In the genomic region with DNA sequence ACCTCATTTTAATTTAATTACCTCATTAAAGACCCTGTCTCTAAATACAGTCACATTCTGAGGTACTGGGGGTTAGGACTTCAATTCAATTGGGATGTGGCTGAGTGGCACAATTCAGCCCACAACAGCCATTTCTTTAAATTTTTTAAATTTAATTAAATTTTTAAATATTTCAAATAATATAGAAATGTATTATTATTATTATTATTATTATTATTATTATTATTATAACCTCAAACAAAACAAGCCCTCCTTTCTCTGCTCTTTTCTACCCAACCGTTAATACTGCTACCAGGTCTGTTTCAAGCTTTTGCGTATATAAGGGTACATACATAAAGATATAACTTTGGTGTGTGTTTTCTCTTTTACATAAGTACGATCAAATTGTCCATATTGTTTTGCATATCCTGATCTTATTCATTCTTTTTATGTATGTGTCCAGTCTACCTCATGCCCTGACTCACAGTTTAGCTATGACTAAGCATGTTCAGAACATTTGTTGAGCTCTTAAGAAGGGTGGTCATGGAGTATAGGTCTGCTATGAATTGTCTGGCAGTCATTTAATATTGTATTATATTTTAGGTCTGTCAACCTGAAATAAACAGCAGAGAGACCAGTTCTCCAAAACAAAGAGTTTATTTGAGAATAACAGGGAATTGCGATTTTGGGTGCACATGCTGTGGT, we compare ENCODE assay signal across 12 cellular contexts. TPM values are rescaled to one million over a fixed set of nuclear protein-coding genes. Genes with fewer than 3 reads are reported as not detected.
A peak's percentile ranks its signal among the peaks of the same experiment; 100 is the strongest.
DNase-seq lines count a peak whose midpoint lies in the region; ATAC-seq, FAIRE-seq and TF ChIP-seq lines count a peak whose summit lies in the region.
"Had no signal": no experiment of that assay in that cellular context is flagged by ENCODE, and none has a peak within 500 bp of the region (broad histone marks: within the 10 kb centered on the region; RNA-seq: fewer than 3 reads in every experiment).

No MANE protein-coding gene starts in this region.

- no peak for DNase-seq in GM12891 (ENCODE audit: insufficient read length, low spot score)
- DNase-seq in amniotic epithelial cell (ENCODE audit: low read depth), result peak; percentile 35
- no peak for DNase-seq in NCI-H2107 (lab: John Stamatoyannopoulos, UW)
- no peak for DNase-seq in activated CD4-positive, alpha-beta T cell treated with anti-CD3 and anti-CD28 coated beads, Interleukin-2, amount 50 U/mL, for 4 hours
- DNase-seq in cerebellum (ENCODE audit: low spot score), result no peak
- DNase-seq in DMS 273 treated with DMSO at 0.1 percent for 48 hours (lab: John Stamatoyannopoulos, UW), result no peak
- DNase-seq: activated naive CD4-positive, alpha-beta T cell treated with anti-CD3 and anti-CD28 coated beads, Interleukin-2, amount 10 ng/mL, durations not matched to agents 7 days and 5 days; kidney glomerular epithelial cell; NCI-H526; right cardiac atrium had no signal

- ATAC-seq in GM19463 (IDR thresholded peaks at IDR 0.05; ENCODE audit: unreplicated experiment) (peak; percentile 80), HG03095 (IDR thresholded peaks at IDR 0.05; ENCODE audit: unreplicated experiment) (peak; percentile 76)
- ATAC-seq: right cardiac atrium had no signal

- FAIRE-seq in GM12891 (lab: Jason Lieb, UNC), result no peak

- TF ChIP-seq POLR2A in GM12891 (IDR thresholded peaks at IDR 0.05; ENCODE audit: low read depth, low read length), result no peak

TF ChIP-seq in GM12891, 5 proteins besides CTCF, POLR2A, EP300 and RAD21:
- TF ChIP-seq SPI1 (IDR thresholded peaks at IDR 0.05; ENCODE audit: low read depth, low read length) (no peak), POLR2AphosphoS5 (IDR thresholded peaks at IDR 0.05; ENCODE audit: low read depth, low read length) (no peak), TAF1 (IDR thresholded peaks at IDR 0.05; ENCODE audit: low read depth, low read length) (no peak), POU2F2 (IDR thresholded peaks at IDR 0.05; ENCODE audit: low read depth, low read length) (peak; percentile 28; the same call in 1 of the 2 replicates), PAX5 (IDR thresholded peaks at IDR 0.05; ENCODE audit: insufficient read depth, low read length, severe bottlenecking) (no peak)
TF ChIP-seq in GM12891: peak in this region for 1.

RNA-seq across cellular contexts. Expression of gene RAB14, which starts 16.1 kb away (rescaled TPM):
- 16.6 TPM for polyA plus RNA-seq in GM12891 (2012; ENCODE audit: low read depth, missing spikeins)
- 48.6 TPM for total RNA-seq in cerebellum

RNA-seq across cellular contexts. Expression of gene GSN, which starts 50.2 kb away (rescaled TPM):
- polyA plus RNA-seq in GM12891 (2012; ENCODE audit: low read depth, missing spikeins), result 16.4 TPM
- total RNA-seq in cerebellum, result 136 TPM
